1 cellular context compared by ENCODE assay signal in genomic region chr1:19967808-19968207, GRCh38.
TF ChIP-seq lines count a peak whose summit lies in the region.

No MANE protein-coding gene starts in this region.

TF ChIP-seq in H1, 55 proteins besides CTCF, POLR2A, EP300 and RAD21 (continued from another document):
- TF ChIP-seq CHD7 (IDR thresholded peaks at IDR 0.05; ENCODE audit: insufficient replicate concordance, low read length) (no peak), HDAC2 (IDR thresholded peaks at IDR 0.05; ENCODE audit: borderline replicate concordance in 1 of 2, low read depth in 2 of 2, low read length in 2 of 2) (no peak), CTBP2 (IDR thresholded peaks at IDR 0.05; ENCODE audit: borderline replicate concordance, insufficient read depth, insufficient read length, low read length) (no peak), TAF7 (optimal IDR thresholded peaks at IDR 0.05; ENCODE audit: borderline replicate concordance, low read depth, low read length) (no peak), ATF2 (IDR thresholded peaks at IDR 0.05; ENCODE audit: low read length) (no peak), POLR2AphosphoS5 (IDR thresholded peaks at IDR 0.05; ENCODE audit: low read depth, low read length) (no peak)
TF ChIP-seq in H1: peak in this region for 0.
